24 cellular contexts compared by ENCODE assay signal in genomic region chr10:88104213-88104612, GRCh38.
DNase-seq lines count a peak whose midpoint lies in the region; ATAC-seq and TF ChIP-seq lines count a peak whose summit lies in the region.
"Had no signal": no experiment of that assay in that cellular context is flagged by ENCODE, and none has a peak within 500 bp of the region (broad histone marks: within the 10 kb centered on the region; RNA-seq: fewer than 3 reads in every experiment).

No MANE protein-coding gene starts in this region.

- peak overlapping the region; percentile 71 for H3K9ac ChIP-seq in OCI-LY3 (ENCODE audit: low read length)
- H3K9ac ChIP-seq: BLaER1 had no signal

- no peak for TF ChIP-seq CTCF in GM12865 (IDR thresholded peaks at IDR 0.05; ENCODE audit: insufficient read depth, low read depth, low read length, missing control alignments)
- TF ChIP-seq CTCF in OCI-LY3 (IDR thresholded peaks at IDR 0.05; ENCODE audit: low read depth, low read length): no peak
- no peak for TF ChIP-seq CTCF in fibroblast of villous mesenchyme (IDR thresholded peaks at IDR 0.05; ENCODE audit: insufficient read depth, low read depth, low read length)
- TF ChIP-seq CTCF in suprapubic skin (IDR thresholded peaks at IDR 0.05): no peak

- H3K9me3 ChIP-seq in OCI-LY3 (ENCODE audit: insufficient read depth, low read length) (no peaks in the 10 kb centered on the region), suprapubic skin (no peaks in the 10 kb centered on the region)
- H3K9me3 ChIP-seq: BLaER1 had no signal

- no peaks in the 10 kb centered on the region for H3K79me2 ChIP-seq in OCI-LY3 (ENCODE audit: low read length)

- ATAC-seq in stimulated activated memory B cell treated with anti-CD40 and anti-IgM and Interleukin-4, amounts not matched to agents 10 μg/mL and 1 μg/mL and 100 μg/mL, for 72 hours: no peak
- no peak for ATAC-seq in activated naive CD8-positive, alpha-beta T cell treated with anti-CD3 and anti-CD28 coated beads, Interleukin-2, amount 50 U/mL, for 24 hours
- ATAC-seq in GM19463 (IDR thresholded peaks at IDR 0.05; ENCODE audit: unreplicated experiment): no peak
- ATAC-seq: HCT116, SK-N-SH treated with all-trans-retinoic acid at 6 μM for 48 hours, T-cell had no signal

- no peaks in the 10 kb centered on the region for H3K27me3 ChIP-seq in OCI-LY3 (ENCODE audit: low read depth, low read length)
- no peaks in the 10 kb centered on the region for H3K27me3 ChIP-seq in suprapubic skin
- H3K27me3 ChIP-seq: BLaER1 had no signal

- H2AFZ ChIP-seq in OCI-LY3 (ENCODE audit: low read depth, low read length): no peak overlapping the region

- no peak for TF ChIP-seq POLR2A in suprapubic skin (IDR thresholded peaks at IDR 0.05)

- TF ChIP-seq EP300 in suprapubic skin (IDR thresholded peaks at IDR 0.05): no peak

- WGBS in suprapubic skin: 80% methylated on average over 2 of the region's 2 CpGs

- peaks cover 56% of the 10 kb centered on the region for H3K4me1 Mint-ChIP-seq in stimulated activated memory B cell treated with anti-CD40 and anti-IgM and Interleukin-4, amounts not matched to agents 10 μg/mL and 1 μg/mL and 100 μg/mL, for 72 hours
- peaks cover 36% of the 10 kb centered on the region for H3K4me1 Mint-ChIP-seq in activated naive CD8-positive, alpha-beta T cell treated with anti-CD3 and anti-CD28 coated beads, Interleukin-2, amount 50 U/mL, for 24 hours

- H4K20me1 ChIP-seq in OCI-LY3 (ENCODE audit: insufficient read depth, low read length): no peaks in the 10 kb centered on the region
- H4K20me1 ChIP-seq: BLaER1 had no signal

- H3K4me1 ChIP-seq in OCI-LY3 (ENCODE audit: low read length): peaks cover 93% of the 10 kb centered on the region
- no peaks in the 10 kb centered on the region for H3K4me1 ChIP-seq in suprapubic skin

- H3K27me3 Mint-ChIP-seq in stimulated activated memory B cell treated with anti-CD40 and anti-IgM and Interleukin-4, amounts not matched to agents 10 μg/mL and 1 μg/mL and 100 μg/mL, for 72 hours: no peaks in the 10 kb centered on the region
- H3K27me3 Mint-ChIP-seq in activated naive CD8-positive, alpha-beta T cell treated with anti-CD3 and anti-CD28 coated beads, Interleukin-2, amount 50 U/mL, for 24 hours: peaks cover 3% of the 10 kb centered on the region
- H3K27me3 Mint-ChIP-seq: CD4-positive, alpha-beta memory T cell; T-cell had no signal

- H3K27ac Mint-ChIP-seq in stimulated activated memory B cell treated with anti-CD40 and anti-IgM and Interleukin-4, amounts not matched to agents 10 μg/mL and 1 μg/mL and 100 μg/mL, for 72 hours: peak overlapping the region; percentile 33
- H3K27ac Mint-ChIP-seq in activated naive CD8-positive, alpha-beta T cell treated with anti-CD3 and anti-CD28 coated beads, Interleukin-2, amount 50 U/mL, for 24 hours: no peak overlapping the region
- H3K27ac Mint-ChIP-seq: T-cell; T-helper 2 cell treated with Interferon-gamma antibody and Interleukin-4, amounts not matched to agents 5 μg/mL and 100 μg/mL, for 36 hours had no signal

- no peak overlapping the region for H3K4me3 Mint-ChIP-seq in stimulated activated memory B cell treated with anti-CD40 and anti-IgM and Interleukin-4, amounts not matched to agents 10 μg/mL and 1 μg/mL and 100 μg/mL, for 72 hours
- no peak overlapping the region for H3K4me3 Mint-ChIP-seq in activated naive CD8-positive, alpha-beta T cell treated with anti-CD3 and anti-CD28 coated beads, Interleukin-2, amount 50 U/mL, for 24 hours
- H3K4me3 Mint-ChIP-seq: CD4-positive, alpha-beta memory T cell; T-cell; T-helper 2 cell treated with Interferon-gamma antibody and Interleukin-4, amounts not matched to agents 5 μg/mL and 100 μg/mL, for 36 hours had no signal

- no peaks in the 10 kb centered on the region for H3K9me3 Mint-ChIP-seq in stimulated activated memory B cell treated with anti-CD40 and anti-IgM and Interleukin-4, amounts not matched to agents 10 μg/mL and 1 μg/mL and 100 μg/mL, for 72 hours
- H3K9me3 Mint-ChIP-seq in activated naive CD8-positive, alpha-beta T cell treated with anti-CD3 and anti-CD28 coated beads, Interleukin-2, amount 50 U/mL, for 24 hours: no peaks in the 10 kb centered on the region
- H3K9me3 Mint-ChIP-seq: CD4-positive, alpha-beta memory T cell; T-cell; T-helper 2 cell treated with Interferon-gamma antibody and Interleukin-4, amounts not matched to agents 5 μg/mL and 100 μg/mL, for 36 hours had no signal

- H3K36me3 Mint-ChIP-seq in stimulated activated memory B cell treated with anti-CD40 and anti-IgM and Interleukin-4, amounts not matched to agents 10 μg/mL and 1 μg/mL and 100 μg/mL, for 72 hours: no peaks in the 10 kb centered on the region
- H3K36me3 Mint-ChIP-seq in activated naive CD8-positive, alpha-beta T cell treated with anti-CD3 and anti-CD28 coated beads, Interleukin-2, amount 50 U/mL, for 24 hours (ENCODE audit: low read depth): no peaks in the 10 kb centered on the region
- H3K36me3 Mint-ChIP-seq: CD4-positive, alpha-beta memory T cell; T-cell had no signal

- H3K4me2 ChIP-seq in OCI-LY3 (ENCODE audit: low read length): peak overlapping the region; percentile 84
- H3K4me2 ChIP-seq: BLaER1 had no signal

- H3K36me3 ChIP-seq in OCI-LY3 (replicated peaks; ENCODE audit: low read depth, low read length): peaks cover 4% of the 10 kb centered on the region
- no peaks in the 10 kb centered on the region for H3K36me3 ChIP-seq in suprapubic skin
- H3K36me3 ChIP-seq: BLaER1 had no signal

- peak overlapping the region; percentile 10 for H3K4me3 ChIP-seq in GM12865 (ENCODE audit: low read depth, low read length)
- H3K4me3 ChIP-seq in OCI-LY3 (ENCODE audit: low read length): peak overlapping the region; percentile 65
- no peak overlapping the region for H3K4me3 ChIP-seq in fibroblast of villous mesenchyme (ENCODE audit: low read depth, low read length)
- no peak overlapping the region for H3K4me3 ChIP-seq in suprapubic skin
- H3K4me3 ChIP-seq: BLaER1 had no signal

- DNase-seq in GM12865 (ENCODE audit: low read depth): peak; percentile 58
- peak; percentile 55 for DNase-seq in fibroblast of villous mesenchyme (ENCODE audit: low read depth)
- no peak for DNase-seq in activated naive CD8-positive, alpha-beta T cell treated with anti-CD3 and anti-CD28 coated beads, Interleukin-2, amount 50 U/mL, for 24 hours
- no peak for DNase-seq in suprapubic skin (ENCODE audit: low spot score in 2 of 2)
- DNase-seq: CD4-positive, alpha-beta memory T cell; DND-41; GOT3; Karpas-422; NCI-H1048; NCI-H1436; NCI-H187 treated with DMSO at 0.1 percent for 48 hours; NCI-H2107; NCI-H446 treated with DMSO at 0.1 percent for 48 hours; NCI-H526 treated with DMSO at 0.1 percent for 48 hours; SIG-M5; T-cell had no signal

- H3K27ac ChIP-seq in OCI-LY3 (ENCODE audit: low read length) (peak overlapping the region; percentile 100), suprapubic skin (no peak overlapping the region)
- H3K27ac ChIP-seq: BLaER1, RWPE1 had no signal

Comparison
In these comparisons a context has a peak if more than half of its experiments do, and no peak if none do; other contexts are left out.
1. DNase-seq: peak in GM12865 (single experiment) and fibroblast of villous mesenchyme (single experiment); none in activated naive CD8-positive, alpha-beta T cell treated with anti-CD3 and anti-CD28 coated beads, Interleukin-2, amount 50 U/mL, for 24 hours (single experiment) and suprapubic skin (0 of 2).
2. H3K4me3 ChIP-seq: peak in GM12865 (single experiment) and OCI-LY3 (single experiment); none in fibroblast of villous mesenchyme (single experiment) and suprapubic skin (single experiment).